8 cellular contexts compared by ENCODE assay signal in genomic region chr5:141635646-141636045, GRCh38.
DNase-seq lines count a peak whose midpoint lies in the region; ATAC-seq and TF ChIP-seq lines count a peak whose summit lies in the region.

No MANE protein-coding gene starts in this region.

- in situ Hi-C loops in GM13976 (cut with MboI; ENCODE audit: low sequenced_read_pairs, unreplicated experiment), result no loop called here

- peak overlapping the region; percentile 86 for H3K4me3 ChIP-seq in GM12875 (ENCODE audit: low read depth, low read length)
- peak overlapping the region; percentile 98 for H3K4me3 ChIP-seq in fibroblast of pulmonary artery (replicated peaks; ENCODE audit: low read depth, low read length)
- peak overlapping the region; percentile 95 for H3K4me3 ChIP-seq in skeletal muscle cell (ENCODE audit: low read depth, low read length)

- TF ChIP-seq CTCF in GM12875 (IDR thresholded peaks at IDR 0.05; ENCODE audit: borderline replicate concordance, insufficient read depth, low read depth, low read length) (no peak), VCaP (conservative IDR thresholded peaks at IDR 0.05) (no peak), fibroblast of pulmonary artery (IDR thresholded peaks at IDR 0.05; ENCODE audit: low read length, missing control alignments) (no peak), GM13976 (IDR thresholded peaks at IDR 0.05; ENCODE audit: borderline replicate concordance, control extremely low read depth, extremely low read depth, insufficient read depth, missing control alignments) (no peak)

- no peak for DNase-seq in fibroblast of pulmonary artery (ENCODE audit: low read depth)
- no peak for DNase-seq in skeletal muscle cell (ENCODE audit: low read depth)
- no peak for DNase-seq in RKO (ENCODE audit: low spot score)
- no peak for DNase-seq in GM13976 (ENCODE audit: low spot score)

- H3K27ac ChIP-seq in VCaP, result peak overlapping the region; percentile 93

- ATAC-seq in HG03432 (IDR thresholded peaks at IDR 0.05; ENCODE audit: unreplicated experiment) (no peak), HG02840 (IDR thresholded peaks at IDR 0.05; ENCODE audit: low FRiP score, unreplicated experiment) (no peak)
